ENCODE assay signal across 33 cellular contexts in genomic region chr13:77113496-77113895, GRCh38.
DNase-seq lines count a peak whose midpoint lies in the region; ATAC-seq and TF ChIP-seq lines count a peak whose summit lies in the region.
"Had no signal": no experiment of that assay in that cellular context is flagged by ENCODE, and none has a peak within 500 bp of the region (broad histone marks: within the 10 kb centered on the region; RNA-seq: fewer than 3 reads in every experiment).

No MANE protein-coding gene starts in this region.

- H2AFZ ChIP-seq in GM23338 = no peak overlapping the region

- H3K79me2 ChIP-seq in GM23338 (replicated peaks; ENCODE audit: insufficient read depth) = no peaks in the 10 kb centered on the region
- H3K79me2 ChIP-seq in mesendoderm (ENCODE audit: control insufficient read depth, insufficient read depth, low read length) = no peaks in the 10 kb centered on the region

- H2BK5ac ChIP-seq in mesendoderm (ENCODE audit: low read length) = no peak overlapping the region

- H4K5ac ChIP-seq in mesendoderm (ENCODE audit: low read length) = no peak overlapping the region

- no peak overlapping the region for H2BK120ac ChIP-seq in mesendoderm (ENCODE audit: low read depth, low read length)

- H3K56ac ChIP-seq in mesendoderm (ENCODE audit: low read length) = no peak overlapping the region

- DNase-seq in A172 (ENCODE audit: low spot score) = peak; percentile 2
- DNase-seq in GM23338 (ENCODE audit: low spot score) = peak; percentile 19
- peak; percentile 68 for DNase-seq in choroid plexus epithelial cell (ENCODE audit: low read depth)
- peak; percentile 10 for DNase-seq in mesendoderm
- no peak for DNase-seq in NCI-H526 treated with DMSO at 0.1 percent for 48 hours (lab: John Stamatoyannopoulos, UW)
- DNase-seq in NOMO-1 treated with dmso at 0.1 percent for 144 hours (lab: John Stamatoyannopoulos, UW; ENCODE audit: unreplicated experiment) = no peak
- DNase-seq in activated gamma-delta T cell (lab: John Stamatoyannopoulos, UW) = no peak
- DNase-seq in cerebellum (ENCODE audit: low spot score) = no peak
- DNase-seq: activated CD4-positive, alpha-beta memory T cell treated with anti-CD3 and anti-CD28 coated beads for 36 hours; activated CD8-positive, alpha-beta memory T cell treated with anti-CD3 and anti-CD28 coated beads, Interleukin-2, amount 50 U/mL, for 4 hours; anterior cingulate cortex; caudate nucleus; CD8-positive, alpha-beta T cell; dermis blood vessel endothelial cell; glutamatergic neuron; H7; NCI-H1417 treated with DMSO at 0.1 percent for 48 hours; NCI-H2081 treated with DMSO at 0.1 percent for 48 hours; NCI-H345; NCI-H82; RPMI8226; stimulated activated CD8-positive, alpha-beta memory T cell treated with anti-CD3 and anti-CD28 coated beads, Interleukin-4, amount 100 ng/mL, for 48 hours; stimulated activated naive CD8-positive, alpha-beta T cell treated with anti-CD3 and anti-CD28 coated beads, Interleukin-15, amount 100 ng/mL, for 72 hours; T-cell had no signal

- H2AK5ac ChIP-seq in mesendoderm (ENCODE audit: low read length) = no peak overlapping the region

- H4K8ac ChIP-seq in mesendoderm (ENCODE audit: low read depth, low read length) = no peak overlapping the region

- H3K4me3 ChIP-seq in GM23338 (no peak overlapping the region), choroid plexus epithelial cell (ENCODE audit: low read depth, low read length) (no peak overlapping the region), mesendoderm (ENCODE audit: low read length) (no peak overlapping the region)
- H3K4me3 ChIP-seq: prostate gland, skin epidermis, vagina had no signal

- no peak for TF ChIP-seq CTCF in GM23338 (conservative IDR thresholded peaks at IDR 0.05; ENCODE audit: low read depth in 2 of 2)
- TF ChIP-seq CTCF in choroid plexus epithelial cell (conservative IDR thresholded peaks at IDR 0.05; ENCODE audit: low read depth, low read length) = no peak

- H3K18ac ChIP-seq in mesendoderm (ENCODE audit: low read length) = no peak overlapping the region

- peak; percentile 44; the same call in 2 of the 3 replicates for ATAC-seq in GM23338
- ATAC-seq: activated CD4-positive, CD25-positive, alpha-beta regulatory T cell treated with anti-CD3 and anti-CD28 coated beads, Interleukin-2, amount 50 U/mL, for 24 hours; CD8-positive, alpha-beta T cell; stimulated activated naive CD8-positive, alpha-beta T cell treated with anti-CD3 and anti-CD28 coated beads, Interleukin-15, amount 100 ng/mL, for 72 hours; T-cell had no signal

- H3K23ac ChIP-seq in mesendoderm (ENCODE audit: low read length) = no peak overlapping the region

- H4K20me1 ChIP-seq in GM23338 (replicated peaks; ENCODE audit: insufficient read depth) = no peaks in the 10 kb centered on the region

- peaks cover 27% of the 10 kb centered on the region for H3K9me3 Mint-ChIP-seq in GM23338

- peaks cover 27% of the 10 kb centered on the region for H3K4me1 Mint-ChIP-seq in GM23338
- H3K4me1 Mint-ChIP-seq: activated naive CD4-positive, alpha-beta T cell treated with anti-CD3 and anti-CD28 coated beads, Interleukin-2, amount 50 U/mL, for 24 hours; B cell; stimulated activated naive CD8-positive, alpha-beta T cell treated with anti-CD3 and anti-CD28 coated beads, Interleukin-15, amount 100 ng/mL, for 72 hours; T-cell had no signal

- H3K36me3 Mint-ChIP-seq in GM23338 (ENCODE audit: low read depth) = peaks cover 32% of the 10 kb centered on the region

- peaks cover 35% of the 10 kb centered on the region for H3K4me1 ChIP-seq in GM23338 (ENCODE audit: insufficient read depth)
- peaks cover 3% of the 10 kb centered on the region for H3K4me1 ChIP-seq in mesendoderm (ENCODE audit: control insufficient read depth, low read depth, low read length)
- H3K4me1 ChIP-seq: prostate gland, vagina had no signal

- H3K4ac ChIP-seq in mesendoderm (ENCODE audit: low read depth, low read length) = no peak overlapping the region

- H3K79me1 ChIP-seq in mesendoderm (ENCODE audit: low read length) = no peaks in the 10 kb centered on the region

- H3K27me3 ChIP-seq in GM23338 (ENCODE audit: insufficient read depth) (no peaks in the 10 kb centered on the region), mesendoderm (ENCODE audit: insufficient read depth, low read length, poor library complexity) (no peaks in the 10 kb centered on the region)
- H3K27me3 ChIP-seq: neutrophil, vagina had no signal

- no peaks in the 10 kb centered on the region for H3F3A ChIP-seq in GM23338 (replicated peaks; ENCODE audit: low read depth)

- H3K27ac Mint-ChIP-seq in GM23338 = no peak overlapping the region; the same call in 1 of the 2 replicates
- H3K27ac Mint-ChIP-seq: activated CD4-positive, alpha-beta memory T cell treated with anti-CD3 and anti-CD28 coated beads for 36 hours; activated naive CD4-positive, alpha-beta T cell treated with anti-CD3 and anti-CD28 coated beads, Interleukin-2, amount 50 U/mL, for 24 hours; activated T-helper 1 cell treated with anti-CD3 and anti-CD28 coated beads, Interleukin-12 subunit alpha, Interleukin-12 subunit beta, Interleukin-2, Interleukin-4 antibody, amounts not matched to agents 30 ng/mL and 10 ng/mL and 1 ng/mL, durations not matched to agents 14 hours and 24 hours and 36 hours; B cell; CD8-positive, alpha-beta T cell; stimulated activated naive CD8-positive, alpha-beta T cell treated with anti-CD3 and anti-CD28 coated beads, Interleukin-15, amount 100 ng/mL, for 72 hours; T-cell had no signal

- no peak overlapping the region for H3K9ac ChIP-seq in mesendoderm (ENCODE audit: low read length)

- H3K27ac ChIP-seq in GM23338 (ENCODE audit: low read depth) (no peak overlapping the region), mesendoderm (ENCODE audit: low read depth, low read length) (no peak overlapping the region)
- H3K27ac ChIP-seq: 22Rv1, neutrophil, prostate gland, skin epidermis, vagina had no signal

- no peak overlapping the region for H2BK15ac ChIP-seq in mesendoderm (replicated peaks; ENCODE audit: low read depth)

- H3K4me2 ChIP-seq in GM23338 (peak overlapping the region; percentile 5; the same call in 1 of the 2 replicates), mesendoderm (ENCODE audit: low read length) (no peak overlapping the region)

- H3K36me3 ChIP-seq in GM23338 (ENCODE audit: insufficient read depth) (peaks cover 14% of the 10 kb centered on the region), mesendoderm (ENCODE audit: control insufficient read depth, insufficient read depth, low read length) (no peaks in the 10 kb centered on the region)
- H3K36me3 ChIP-seq: prostate gland had no signal

- no peak overlapping the region for H3K4me3 Mint-ChIP-seq in GM23338
- H3K4me3 Mint-ChIP-seq: activated CD4-positive, alpha-beta memory T cell treated with anti-CD3 and anti-CD28 coated beads for 36 hours; activated naive CD4-positive, alpha-beta T cell treated with anti-CD3 and anti-CD28 coated beads, Interleukin-2, amount 50 U/mL, for 24 hours; activated T-helper 1 cell treated with anti-CD3 and anti-CD28 coated beads, Interleukin-12 subunit alpha, Interleukin-12 subunit beta, Interleukin-2, Interleukin-4 antibody, amounts not matched to agents 30 ng/mL and 10 ng/mL and 1 ng/mL, durations not matched to agents 14 hours and 24 hours and 36 hours; B cell; CD8-positive, alpha-beta T cell; stimulated activated naive CD8-positive, alpha-beta T cell treated with anti-CD3 and anti-CD28 coated beads, Interleukin-15, amount 100 ng/mL, for 72 hours; T-cell had no signal

- H3K9me2 ChIP-seq in GM23338 (ENCODE audit: insufficient read depth) = no peaks in the 10 kb centered on the region

- peaks cover 2% of the 10 kb centered on the region for H3K27me3 Mint-ChIP-seq in GM23338 (ENCODE audit: insufficient read depth, low read depth, poor library complexity)
- H3K27me3 Mint-ChIP-seq: activated CD4-positive, alpha-beta memory T cell treated with anti-CD3 and anti-CD28 coated beads for 36 hours; activated naive CD4-positive, alpha-beta T cell treated with anti-CD3 and anti-CD28 coated beads, Interleukin-2, amount 50 U/mL, for 24 hours; B cell; stimulated activated naive CD8-positive, alpha-beta T cell treated with anti-CD3 and anti-CD28 coated beads, Interleukin-15, amount 100 ng/mL, for 72 hours; T-cell had no signal

Comparison
In these comparisons a context has a peak if more than half of its experiments do, and no peak if none do; other contexts are left out.
1. DNase-seq: peak in A172 (single experiment), GM23338 (single experiment), choroid plexus epithelial cell (single experiment) and mesendoderm (single experiment); none in NCI-H526 treated with DMSO at 0.1 percent for 48 hours (single experiment), NOMO-1 treated with dmso at 0.1 percent for 144 hours (single experiment), activated gamma-delta T cell (single experiment) and cerebellum (single experiment).